In genomic region chr3:129439381-129439816, GRCh38 we compare ENCODE assay signal across 8 cellular contexts. TPM values are rescaled to one million over a fixed set of nuclear protein-coding genes. Genes with fewer than 3 reads are reported as not detected.
DNase-seq lines count a peak whose midpoint lies in the region; ATAC-seq and TF ChIP-seq lines count a peak whose summit lies in the region.

No MANE protein-coding gene starts in this region.

- no peaks in the 10 kb centered on the region for H3K9me3 Mint-ChIP-seq in progenitor cell of endocrine pancreas (ENCODE audit: low read depth)

- H3K27ac Mint-ChIP-seq in progenitor cell of endocrine pancreas, result peak overlapping the region; percentile 97

- peak; percentile 37 for DNase-seq in GM10248 (ENCODE audit: extremely low spot score)
- DNase-seq in NT2/D1 (ENCODE audit: low read depth, low spot score), result no peak
- DNase-seq in activated naive CD4-positive, alpha-beta T cell treated with Interleukin-2 at 50 U/mL for 16 hours, result peak; percentile 47
- DNase-seq in cardiac muscle cell (ENCODE audit: low read depth in 1 of 2, low spot score in 1 of 2), result no peak
- DNase-seq in progenitor cell of endocrine pancreas (ENCODE audit: low spot score, unreplicated experiment), result peak; percentile 13
- DNase-seq in NCI-H128 (lab: John Stamatoyannopoulos, UW; ENCODE audit: unreplicated experiment), result no peak
- no peak for DNase-seq in putamen (ENCODE audit: low spot score)

- TF ChIP-seq CTCF in GM10248 (IDR thresholded peaks at IDR 0.05; ENCODE audit: control extremely low read depth, extremely low read depth, low read depth, missing control alignments) (no peak), cardiac muscle cell (IDR thresholded peaks at IDR 0.05; ENCODE audit: low read depth, low read length) (no peak), progenitor cell of endocrine pancreas (IDR thresholded peaks at IDR 0.05; ENCODE audit: unreplicated experiment) (no peak)

- H3K9ac ChIP-seq in NT2/D1 (ENCODE audit: insufficient read length, low read depth), result peak overlapping the region; percentile 96

- H3K4me1 Mint-ChIP-seq in progenitor cell of endocrine pancreas (ENCODE audit: low read depth), result peaks cover 47% of the 10 kb centered on the region

- no peaks in the 10 kb centered on the region for H3K9me3 ChIP-seq in NT2/D1 (ENCODE audit: insufficient read depth, low read length)
- no peaks in the 10 kb centered on the region for H3K9me3 ChIP-seq in cardiac muscle cell (ENCODE audit: low read depth)

- peak; percentile 19 for ATAC-seq in HG02840 (IDR thresholded peaks at IDR 0.05; ENCODE audit: low FRiP score, unreplicated experiment)

- no peaks in the 10 kb centered on the region for H3K27me3 Mint-ChIP-seq in progenitor cell of endocrine pancreas

- peak overlapping the region; percentile 16 for H3K27ac ChIP-seq in cardiac muscle cell

- CTCF ChIA-PET in GM10248 (lab: Yijun Ruan, JAX), result interaction anchor here (1.2 to 4.6 kb wide), 6 partner anchors 11 to 56 kb away, joined by 4 to 17 read pairs (median 5); partner anchors contain the start of gene EFCAB12

- H3K36me3 Mint-ChIP-seq in progenitor cell of endocrine pancreas (ENCODE audit: insufficient read depth), result peaks cover 11% of the 10 kb centered on the region

- peak overlapping the region; percentile 90 for H3K4me3 Mint-ChIP-seq in progenitor cell of endocrine pancreas (ENCODE audit: low read depth)

- peaks cover 49% of the 10 kb centered on the region for H3K36me3 ChIP-seq in NT2/D1 (ENCODE audit: insufficient read depth, insufficient read length, low read length)
- H3K36me3 ChIP-seq in cardiac muscle cell, result peaks cover 13% of the 10 kb centered on the region

- H3K27me3 ChIP-seq in NT2/D1 (ENCODE audit: insufficient read depth, insufficient read length), result no peaks in the 10 kb centered on the region
- no peaks in the 10 kb centered on the region for H3K27me3 ChIP-seq in cardiac muscle cell

- POLR2A ChIA-PET in GM10248 (lab: Yijun Ruan, JAX), result interaction anchor here (0.5 to 1.3 kb wide), 6 partner anchors 10 to 386 kb away, joined by 3 to 10 read pairs (median 5); partner anchors contain the start of gene RAB43

- peaks cover 2% of the 10 kb centered on the region for H3K4me1 ChIP-seq in NT2/D1 (ENCODE audit: insufficient read depth, insufficient read length)
- H3K4me1 ChIP-seq in cardiac muscle cell (ENCODE audit: low read depth), result peaks cover 30% of the 10 kb centered on the region

- H3K4me3 ChIP-seq in NT2/D1 (ENCODE audit: insufficient read length, low read depth), result peak overlapping the region; percentile 99
- peak overlapping the region; percentile 72 for H3K4me3 ChIP-seq in cardiac muscle cell

RNA-seq across cellular contexts. Expression of gene MBD4, which starts 0.3 kb away (rescaled TPM):
- total RNA-seq in cardiac muscle cell (16.2 and 30.0 TPM in 2 replicates), progenitor cell of endocrine pancreas (32.5 and 37.1 TPM in 2 replicates)
- 39.8 and 60.8 TPM in 2 replicates for polyA plus RNA-seq in cardiac muscle cell

RNA-seq across cellular contexts. Expression of gene IFT122, which starts 0.6 kb away (rescaled TPM):
- 28.3 and 31.5 TPM in 2 replicates for total RNA-seq in cardiac muscle cell
- polyA plus RNA-seq in cardiac muscle cell, result 21.9 and 40.0 TPM in 2 replicates
- total RNA-seq in progenitor cell of endocrine pancreas, result 69.6 and 75.6 TPM in 2 replicates

RNA-seq across cellular contexts. Expression of gene EFCAB12, which starts 11.0 kb away (rescaled TPM):
- total RNA-seq in cardiac muscle cell (0.48 and 0.85 TPM in 2 replicates), progenitor cell of endocrine pancreas (6.6 and 6.8 TPM in 2 replicates)
- polyA plus RNA-seq in cardiac muscle cell, result 0.49 and 1.7 TPM in 2 replicates

Comparison
In these comparisons a context has a peak if more than half of its experiments do, and no peak if none do; other contexts are left out.
1. DNase-seq: peak in GM10248 (single experiment), activated naive CD4-positive, alpha-beta T cell treated with Interleukin-2 at 50 U/mL for 16 hours (single experiment) and progenitor cell of endocrine pancreas (single experiment); none in NT2/D1 (single experiment), cardiac muscle cell (0 of 2), NCI-H128 (single experiment) and putamen (single experiment).